In genomic region chr6:159110013-159110412, GRCh38 we compare ENCODE assay signal across 8 cellular contexts. TPM values are rescaled to one million over a fixed set of nuclear protein-coding genes. Genes with fewer than 3 reads are reported as not detected.
DNase-seq lines count a peak whose midpoint lies in the region; ATAC-seq, FAIRE-seq and TF ChIP-seq lines count a peak whose summit lies in the region.

No MANE protein-coding gene starts in this region.

- no peak overlapping the region for H3K9ac ChIP-seq in endodermal cell (ENCODE audit: extremely low read depth, low read length, poor library complexity, severe bottlenecking)

- WGBS in endodermal cell (ENCODE audit: insufficient coverage in 1 of 2, insufficient read length in 1 of 2), 2 experiments, result 44 to 50% methylated on average over 2 to 3 of the region's 3 CpGs
- WGBS in pancreas, 2 donors, result 30% methylated on average over 3 of the region's 3 CpGs

- H4K20me1 ChIP-seq in PC-9 (ENCODE audit: insufficient read depth), result no peaks in the 10 kb centered on the region

- ATAC-seq in pancreas, result peak in 2 of 4 donors; percentile 37 to 38
- no peak for ATAC-seq in omental fat pad (ENCODE audit: low FRiP score)
- no peak for ATAC-seq in HG02759 (IDR thresholded peaks at IDR 0.05; ENCODE audit: unreplicated experiment)

- no peaks in the 10 kb centered on the region for H3K27me3 Mint-ChIP-seq in endodermal cell (ENCODE audit: insufficient read depth)

- H3K27ac ChIP-seq in PC-9 (no peak overlapping the region), endodermal cell (ENCODE audit: low read depth, low read length) (no peak overlapping the region), pancreas (no peak overlapping the region)

- H3K9me3 ChIP-seq in PC-9 (ENCODE audit: insufficient read depth, low read depth) (no peaks in the 10 kb centered on the region), endodermal cell (ENCODE audit: control insufficient read depth, low read length) (no peaks in the 10 kb centered on the region), pancreas (no peaks in the 10 kb centered on the region)

- no peaks in the 10 kb centered on the region for H3K36me3 Mint-ChIP-seq in endodermal cell (ENCODE audit: low read depth)

- no peaks in the 10 kb centered on the region for H3K9me2 ChIP-seq in PC-9 (ENCODE audit: insufficient read depth)

- no peaks in the 10 kb centered on the region for H3K9me3 Mint-ChIP-seq in endodermal cell

- CTCF ChIA-PET in PC-9 (lab: Charles Lee), result no interaction called here

- no peaks in the 10 kb centered on the region for H3K79me2 ChIP-seq in PC-9 (ENCODE audit: low read depth)

- H3K4me3 ChIP-seq in PC-9 (no peak overlapping the region), endodermal cell (ENCODE audit: low read length) (no peak overlapping the region), pancreas (no peak overlapping the region)

- POLR2A ChIA-PET in PC-9 (lab: Charles Lee; ENCODE audit: unreplicated experiment), result interaction anchor here (0.6 kb wide), 1 partner anchor 46 kb away, joined by 4 read pairs; no protein-coding TSS in a partner anchor

- H3K4me3 Mint-ChIP-seq in endodermal cell, result no peak overlapping the region

- TF ChIP-seq CTCF in GM20000 (IDR thresholded peaks at IDR 0.05; ENCODE audit: extremely low read depth, missing control alignments), result peak; percentile 83
- TF ChIP-seq CTCF in PC-9 (conservative IDR thresholded peaks at IDR 0.05), result peak; percentile 70
- TF ChIP-seq CTCF in endodermal cell (conservative IDR thresholded peaks at IDR 0.05), result peak; percentile 85
- TF ChIP-seq CTCF in pancreas (IDR thresholded peaks at IDR 0.05), result peak in 3 of 4 donors; percentile 36 to 50 (median 49)
- no peak for TF ChIP-seq CTCF in omental fat pad (IDR thresholded peaks at IDR 0.05)

- H3K27ac Mint-ChIP-seq in endodermal cell, result no peak overlapping the region

- peaks cover 2% of the 10 kb centered on the region for H3K4me1 Mint-ChIP-seq in endodermal cell

- no peaks in the 10 kb centered on the region for H3F3A ChIP-seq in PC-9 (ENCODE audit: insufficient read depth, low read depth)

- no peak overlapping the region for H2AFZ ChIP-seq in PC-9

- intact Hi-C loops in PC-9 (cut with micrococcal nuclease; ENCODE audit: unreplicated experiment), result no loop called here
- intact Hi-C loops in pancreas (cut with DNase I), result no loop called here

- no peaks in the 10 kb centered on the region for H3K27me3 ChIP-seq in PC-9 (ENCODE audit: insufficient read depth, low read depth)
- H3K27me3 ChIP-seq in endodermal cell (ENCODE audit: control insufficient read depth, insufficient read depth, low read length, poor library complexity, severe bottlenecking), result no peaks in the 10 kb centered on the region
- no peaks in the 10 kb centered on the region for H3K27me3 ChIP-seq in pancreas

- no peak overlapping the region for H3K4me2 ChIP-seq in PC-9

- DNase-seq in COLO829 (ENCODE audit: low spot score), result peak; percentile 31
- DNase-seq in GM20000 (ENCODE audit: low spot score), result no peak
- no peak for DNase-seq in PC-9
- peak; percentile 87 for DNase-seq in endodermal cell
- peak in 1 of 6 donors; percentile 34 for DNase-seq in pancreas
- DNase-seq in omental fat pad (ENCODE audit: low spot score), result no peak
- no peak for DNase-seq in activated CD4-positive, CD25-positive, alpha-beta regulatory T cell (lab: John Stamatoyannopoulos, UW)

- no TSS peak for BruUV-seq in PC-9 (replicated peaks; lab: Mats Ljungman, UMichigan)

- H3K4me1 ChIP-seq in PC-9 (replicated peaks; ENCODE audit: insufficient read depth) (no peaks in the 10 kb centered on the region), endodermal cell (ENCODE audit: control insufficient read depth, insufficient read depth, low read length) (no peaks in the 10 kb centered on the region), pancreas (no peaks in the 10 kb centered on the region)

- H3K36me3 ChIP-seq in PC-9 (ENCODE audit: low read depth) (no peaks in the 10 kb centered on the region), endodermal cell (ENCODE audit: control insufficient read depth, insufficient read depth, low read length) (no peaks in the 10 kb centered on the region), pancreas (no peaks in the 10 kb centered on the region)

- no peak for FAIRE-seq in pancreas (lab: Jason Lieb, UNC)

RNA-seq across cellular contexts. Expression of gene FNDC1, which starts 59.2 kb away (rescaled TPM):
- not detected in 2 replicates for total RNA-seq in PC-9 (2021)
- under 1 TPM; 0.55 to 0.62 TPM for total RNA-seq in endodermal cell
- polyA plus RNA-seq in endodermal cell (2013, experiment 1 of 2), result 0.14 TPM
- polyA plus RNA-seq in endodermal cell (2013, experiment 2 of 2), result 0.17 TPM
- 1 to 10 TPM in 1 of 6 donors, under 1 TPM in 5; 0.56 to 3.7 (median 0.80) TPM for total RNA-seq in pancreas
- under 1 TPM; 0.21 to 0.23 TPM for polyA plus RNA-seq in pancreas
- total RNA-seq in omental fat pad, result under 1 TPM in 3 of 4 donors, not detected in 1; 0.12 to 0.47 (median 0.28) TPM

Comparison
In these comparisons a context has a peak if more than half of its experiments do, and no peak if none do; other contexts are left out.
1. DNase-seq: peak in COLO829 (single experiment) and endodermal cell (single experiment); none in GM20000 (single experiment), PC-9 (0 of 2), omental fat pad (single experiment) and activated CD4-positive, CD25-positive, alpha-beta regulatory T cell (0 of 4).
2. CTCF ChIP-seq: peak in GM20000 (single experiment), PC-9 (single experiment), endodermal cell (single experiment) and pancreas (3 of 4); none in omental fat pad (0 of 3).